ENCODE assay signal across 8 cellular contexts in genomic region chr17:81891303-81891552, GRCh38. TPM values are rescaled to one million over a fixed set of nuclear protein-coding genes. Genes with fewer than 3 reads are reported as not detected.
DNase-seq lines count a peak whose midpoint lies in the region; ATAC-seq, FAIRE-seq and TF ChIP-seq lines count a peak whose summit lies in the region.

No MANE protein-coding gene starts in this region.

- intact Hi-C loops in thyroid gland (cut with DNase I) = no loop called here

- peak overlapping the region; percentile 98 for H3K27ac Mint-ChIP-seq in activated CD8-positive, alpha-beta memory T cell treated with anti-CD3 and anti-CD28 coated beads, Interleukin-2, amount 10 ng/mL, durations not matched to agents 7 days and 5 days

- no peak for TF ChIP-seq POLR2A in thyroid gland (IDR thresholded peaks at IDR 0.05)
- TF ChIP-seq POLR2A in GM12891 (IDR thresholded peaks at IDR 0.05; ENCODE audit: low read depth, low read length) = no peak

- peaks cover 24 to 39% of the 10 kb centered on the region in 2 donors for H3K36me3 ChIP-seq in thyroid gland

- ATAC-seq in activated CD8-positive, alpha-beta memory T cell treated with anti-CD3 and anti-CD28 coated beads, Interleukin-2, amount 10 ng/mL, durations not matched to agents 7 days and 5 days = peak; percentile 20

- peak overlapping the region; percentile 94 for H3K4me3 Mint-ChIP-seq in activated CD8-positive, alpha-beta memory T cell treated with anti-CD3 and anti-CD28 coated beads, Interleukin-2, amount 10 ng/mL, durations not matched to agents 7 days and 5 days

- WGBS in thyroid gland, 2 donors = no CpG with 5 or more reads among the region's 40 CpGs

- H3K9me3 ChIP-seq in iPS-18c (ENCODE audit: control insufficient read depth, insufficient read depth, low read length) (no peaks in the 10 kb centered on the region), thyroid gland (no peaks in the 10 kb centered on the region)

- DNase-seq in activated CD8-positive, alpha-beta memory T cell treated with anti-CD3 and anti-CD28 coated beads, Interleukin-2, amount 10 ng/mL, durations not matched to agents 7 days and 5 days = no peak
- no peak for DNase-seq in activated CD8-positive, alpha-beta memory T cell treated with anti-CD3 and anti-CD28 coated beads for 24 hours
- DNase-seq in thyroid gland (no peak), NCI-H2107 (lab: John Stamatoyannopoulos, UW) (no peak), GM12891 (ENCODE audit: insufficient read length, low spot score) (no peak), DMS153 (lab: John Stamatoyannopoulos, UW) (no peak)

- TF ChIP-seq CTCF in VCaP (conservative IDR thresholded peaks at IDR 0.05) = no peak
- TF ChIP-seq CTCF in thyroid gland (IDR thresholded peaks at IDR 0.05) = no peak

- H3K27ac ChIP-seq in VCaP = peak overlapping the region; percentile 96
- H3K27ac ChIP-seq in thyroid gland = peak overlapping the region in 2 of 3 donors; percentile 15 to 91

- H3K27me3 Mint-ChIP-seq in activated CD8-positive, alpha-beta memory T cell treated with anti-CD3 and anti-CD28 coated beads, Interleukin-2, amount 10 ng/mL, durations not matched to agents 7 days and 5 days = no peaks in the 10 kb centered on the region

- H3K4me3 ChIP-seq in iPS-18c (ENCODE audit: insufficient read depth, low read depth, low read length) (peak overlapping the region; percentile 83), thyroid gland (replicated peaks in 1 of 3) (peak overlapping the region in 2 of 3 donors; percentile 55 to 89)

- H3K9me3 Mint-ChIP-seq in activated CD8-positive, alpha-beta memory T cell treated with anti-CD3 and anti-CD28 coated beads, Interleukin-2, amount 10 ng/mL, durations not matched to agents 7 days and 5 days (ENCODE audit: low read depth) = no peaks in the 10 kb centered on the region

- no peaks in the 10 kb centered on the region for H3K27me3 ChIP-seq in thyroid gland

- peaks cover 44% of the 10 kb centered on the region for H3K36me3 Mint-ChIP-seq in activated CD8-positive, alpha-beta memory T cell treated with anti-CD3 and anti-CD28 coated beads, Interleukin-2, amount 10 ng/mL, durations not matched to agents 7 days and 5 days

- H3K4me1 ChIP-seq in thyroid gland = peaks cover 16 to 26% of the 10 kb centered on the region in 2 donors

- no peak for FAIRE-seq in GM12891 (lab: Jason Lieb, UNC)

- CTCF ChIA-PET in activated CD8-positive, alpha-beta memory T cell treated with anti-CD3 and anti-CD28 coated beads, Interleukin-2, amount 10 ng/mL, durations not matched to agents 7 days and 5 days (lab: Charles Lee) = interaction anchor here (0.7 kb wide), 1 partner anchor 21 kb away, joined by 4 read pairs; the partner anchor contains the start of gene ARHGDIA

- peaks cover 38% of the 10 kb centered on the region for H3K4me1 Mint-ChIP-seq in activated CD8-positive, alpha-beta memory T cell treated with anti-CD3 and anti-CD28 coated beads, Interleukin-2, amount 10 ng/mL, durations not matched to agents 7 days and 5 days

TF ChIP-seq in GM12891, 5 proteins besides CTCF, POLR2A, EP300 and RAD21:
- TF ChIP-seq POLR2AphosphoS5 (IDR thresholded peaks at IDR 0.05; ENCODE audit: low read depth, low read length) = no peak
- TF ChIP-seq TAF1 (IDR thresholded peaks at IDR 0.05; ENCODE audit: low read depth, low read length) = no peak
- no peak for TF ChIP-seq POU2F2 (IDR thresholded peaks at IDR 0.05; ENCODE audit: low read depth, low read length)
- no peak for TF ChIP-seq PAX5 (IDR thresholded peaks at IDR 0.05; ENCODE audit: insufficient read depth, low read length, severe bottlenecking)
- TF ChIP-seq SPI1 (IDR thresholded peaks at IDR 0.05; ENCODE audit: low read depth, low read length) = no peak

RNA-seq across cellular contexts. Expression of gene ALYREF, which starts 0.2 kb away (rescaled TPM):
- 100 to 1,000 TPM; 215 to 236 TPM for total RNA-seq in activated CD8-positive, alpha-beta memory T cell treated with anti-CD3 and anti-CD28 coated beads, Interleukin-2, amount 10 ng/mL, durations not matched to agents 7 days and 5 days
- total RNA-seq in thyroid gland = 100 to 1,000 TPM in 1 of 4 donors, 10 to 100 TPM in 3; 55.5 to 106 (median 75.4) TPM
- 112 TPM for polyA plus RNA-seq in GM12891 (2012; ENCODE audit: low read depth, missing spikeins)

RNA-seq across cellular contexts. Expression of gene ANAPC11, which starts 0.3 kb away (rescaled TPM):
- total RNA-seq in activated CD8-positive, alpha-beta memory T cell treated with anti-CD3 and anti-CD28 coated beads, Interleukin-2, amount 10 ng/mL, durations not matched to agents 7 days and 5 days = 100 to 1,000 TPM; 138 to 155 TPM
- total RNA-seq in thyroid gland = 100 to 1,000 TPM in 3 of 4 donors, 10 to 100 TPM in 1; 88.8 to 202 (median 169) TPM
- 183 TPM for polyA plus RNA-seq in GM12891 (2012; ENCODE audit: low read depth, missing spikeins)

RNA-seq across cellular contexts. Expression of gene NPB, which starts 10.8 kb away (rescaled TPM):
- total RNA-seq in activated CD8-positive, alpha-beta memory T cell treated with anti-CD3 and anti-CD28 coated beads, Interleukin-2, amount 10 ng/mL, durations not matched to agents 7 days and 5 days = under 1 TPM in 1 of 2 experiments, not detected in 1; 0.23 TPM
- total RNA-seq in thyroid gland = 1 to 10 TPM in 1 of 4 donors, under 1 TPM in 2, not detected in 1; 0.33 to 1.1 (median 0.38) TPM
- polyA plus RNA-seq in GM12891 (2012; ENCODE audit: low read depth, missing spikeins) = not detected

RNA-seq across cellular contexts. Expression of gene PCYT2, which starts 20.0 kb away (rescaled TPM):
- total RNA-seq in activated CD8-positive, alpha-beta memory T cell treated with anti-CD3 and anti-CD28 coated beads, Interleukin-2, amount 10 ng/mL, durations not matched to agents 7 days and 5 days = 10 to 100 TPM; 48.5 TPM
- total RNA-seq in thyroid gland = 10 to 100 TPM; 30.4 to 36.5 (median 34.2) TPM
- 20.2 TPM for polyA plus RNA-seq in GM12891 (2012; ENCODE audit: low read depth, missing spikeins)

RNA-seq across cellular contexts. Expression of gene ARHGDIA, which starts 20.1 kb away (rescaled TPM):
- total RNA-seq in activated CD8-positive, alpha-beta memory T cell treated with anti-CD3 and anti-CD28 coated beads, Interleukin-2, amount 10 ng/mL, durations not matched to agents 7 days and 5 days = 100 to 1,000 TPM; 693 to 725 TPM
- 100 to 1,000 TPM; 115 to 173 (median 164) TPM for total RNA-seq in thyroid gland
- 203 TPM for polyA plus RNA-seq in GM12891 (2012; ENCODE audit: low read depth, missing spikeins)
